Comparison of ENCODE assay signal across 8 cellular contexts in genomic region chr1:158554352-158554751, GRCh38. TPM values are rescaled to one million over a fixed set of nuclear protein-coding genes. Genes with fewer than 3 reads are reported as not detected.
"Had no signal": no experiment of that assay in that cellular context is flagged by ENCODE, and none has a peak within 500 bp of the region (broad histone marks: within the 10 kb centered on the region; RNA-seq: fewer than 3 reads in every experiment).

OR6Y1 (minus strand) TSS chr1:158554405; CDS start chr1:158548105, 6,300 bp downstream.

- FAIRE-seq: H54, HTR-8/SVneo, K562 had no signal

- ATAC-seq: K562 had no signal

- H3K4me3 ChIP-seq: K562 had no signal

- DNase-seq: GOT3, H9, HCEC 1CT, IMR-90 had no signal

RNA-seq across cellular contexts. Expression of gene OR6Y1, which starts in this region (rescaled TPM):
- total RNA-seq: H9, HT-29, IMR-90, K562 had no signal
- polyA plus RNA-seq: IMR-90, K562 had no signal
